20 cellular contexts compared by ENCODE assay signal in the genomic region with DNA sequence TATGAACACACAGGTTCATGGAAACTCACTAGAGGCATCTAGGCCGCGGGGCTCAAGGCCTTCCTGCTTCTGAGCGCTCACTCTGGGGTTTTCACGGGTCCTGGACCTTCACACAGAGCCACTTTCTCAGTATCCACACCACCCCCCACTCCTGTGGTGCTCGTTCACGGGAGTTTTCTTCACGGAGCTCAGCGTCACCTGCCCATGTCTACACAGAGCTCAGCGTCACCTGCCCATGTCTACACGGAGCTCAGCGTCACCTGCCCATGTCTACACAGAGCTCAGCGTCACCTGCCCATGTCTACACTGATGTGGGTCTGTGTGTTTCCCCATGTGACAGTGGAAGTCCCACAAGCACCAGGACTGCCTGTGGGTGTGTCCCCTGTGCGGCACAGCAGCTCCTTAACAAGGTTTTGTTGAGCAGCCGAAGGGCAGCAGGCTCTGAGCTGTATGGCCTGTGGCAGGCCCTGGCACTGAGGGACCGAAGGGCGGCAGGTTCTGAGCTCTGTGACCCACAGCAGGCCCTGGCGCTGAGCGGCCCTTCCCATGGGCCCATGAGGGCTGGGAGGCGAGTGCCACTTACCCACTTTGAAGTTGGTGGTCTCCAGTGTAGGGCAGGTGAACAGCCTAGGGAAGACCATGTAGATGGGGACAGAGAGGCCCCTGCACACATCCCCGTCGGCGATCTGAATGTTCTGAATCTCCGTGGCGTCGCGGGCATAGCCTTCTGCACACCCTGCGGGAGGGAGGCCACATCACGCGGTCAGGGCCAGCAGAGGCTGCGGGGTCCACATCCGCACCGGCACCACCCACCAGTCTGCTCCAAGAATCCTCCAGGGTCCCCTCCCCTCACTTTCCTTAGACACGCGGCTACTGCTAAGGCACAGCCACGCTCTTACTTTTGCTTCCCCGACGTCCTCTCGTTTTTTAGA. TPM values are rescaled to one million over a fixed set of nuclear protein-coding genes. Genes with fewer than 3 reads are reported as not detected.
DNase-seq lines count a peak whose midpoint lies in the region; ATAC-seq and TF ChIP-seq lines count a peak whose summit lies in the region.
"Had no signal": no experiment of that assay in that cellular context is flagged by ENCODE, and none has a peak within 500 bp of the region (broad histone marks: within the 10 kb centered on the region; RNA-seq: fewer than 3 reads in every experiment).

No MANE protein-coding gene starts in this region.

- POLR2A ChIA-PET in activated CD4-positive, alpha-beta T cell treated with anti-CD3 and anti-CD28 coated beads, Interleukin-2, amount 10 ng/mL, durations not matched to agents 7 days and 5 days (lab: Charles Lee) = no interaction called here
- POLR2A ChIA-PET in CD8-positive, alpha-beta T cell (lab: Charles Lee) = no interaction called here
- POLR2A ChIA-PET in activated naive CD8-positive, alpha-beta T cell treated with anti-CD3 and anti-CD28 coated beads, Interleukin-2, amount 10 ng/mL, durations not matched to agents 7 days and 5 days (lab: Charles Lee) = interaction anchor here (3.3 to 4.1 kb wide), 2 partner anchors 31 to 138 kb away, joined by 14 to 41 read pairs; partner anchors contain the start of gene DYRK1A

- H3K27ac ChIP-seq in CD8-positive, alpha-beta T cell (ENCODE audit: low read depth, low read length) = no peak overlapping the region
- H3K27ac ChIP-seq: colonic mucosa, left lung had no signal

- H3K4me1 ChIP-seq in CD8-positive, alpha-beta T cell (ENCODE audit: insufficient read depth, low read length) = peaks cover 32% of the 10 kb centered on the region
- H3K4me1 ChIP-seq: colonic mucosa had no signal

- H3K9me3 ChIP-seq in CD8-positive, alpha-beta T cell (ENCODE audit: low read length) = no peaks in the 10 kb centered on the region
- H3K9me3 ChIP-seq: colonic mucosa, left lung, neutrophil had no signal

- H3K27me3 ChIP-seq in CD8-positive, alpha-beta T cell (ENCODE audit: insufficient read depth, low read length) = no peaks in the 10 kb centered on the region
- H3K27me3 ChIP-seq: colonic mucosa, left lung, neutrophil had no signal

- no peak overlapping the region for H3K4me3 Mint-ChIP-seq in activated CD4-positive, alpha-beta T cell treated with anti-CD3 and anti-CD28 coated beads, Interleukin-2, amount 10 ng/mL, durations not matched to agents 7 days and 5 days
- H3K4me3 Mint-ChIP-seq in CD8-positive, alpha-beta T cell = no peak overlapping the region
- H3K4me3 Mint-ChIP-seq in activated naive CD8-positive, alpha-beta T cell treated with anti-CD3 and anti-CD28 coated beads, Interleukin-2, amount 10 ng/mL, durations not matched to agents 7 days and 5 days = no peak overlapping the region
- no peak overlapping the region for H3K4me3 Mint-ChIP-seq in natural killer cell
- H3K4me3 Mint-ChIP-seq: B cell, brain had no signal

- H3K27me3 Mint-ChIP-seq in activated CD4-positive, alpha-beta T cell treated with anti-CD3 and anti-CD28 coated beads, Interleukin-2, amount 10 ng/mL, durations not matched to agents 7 days and 5 days = no peaks in the 10 kb centered on the region
- H3K27me3 Mint-ChIP-seq in CD8-positive, alpha-beta T cell (ENCODE audit: low read depth) = no peaks in the 10 kb centered on the region
- no peaks in the 10 kb centered on the region for H3K27me3 Mint-ChIP-seq in activated naive CD8-positive, alpha-beta T cell treated with anti-CD3 and anti-CD28 coated beads, Interleukin-2, amount 10 ng/mL, durations not matched to agents 7 days and 5 days
- no peaks in the 10 kb centered on the region for H3K27me3 Mint-ChIP-seq in natural killer cell (ENCODE audit: low read depth in 2 of 2)
- H3K27me3 Mint-ChIP-seq: B cell, brain had no signal

- no peak for TF ChIP-seq CTCF in CD8-positive, alpha-beta T cell (IDR thresholded peaks at IDR 0.05)
- TF ChIP-seq CTCF in natural killer cell (IDR thresholded peaks at IDR 0.05) (no peak), GM13977 (IDR thresholded peaks at IDR 0.05; ENCODE audit: extremely low read depth, insufficient read depth, missing control alignments) (no peak)

- peaks cover 2% of the 10 kb centered on the region for H3K9me3 Mint-ChIP-seq in activated CD4-positive, alpha-beta T cell treated with anti-CD3 and anti-CD28 coated beads, Interleukin-2, amount 10 ng/mL, durations not matched to agents 7 days and 5 days
- H3K9me3 Mint-ChIP-seq in CD8-positive, alpha-beta T cell = no peaks in the 10 kb centered on the region
- H3K9me3 Mint-ChIP-seq in activated naive CD8-positive, alpha-beta T cell treated with anti-CD3 and anti-CD28 coated beads, Interleukin-2, amount 10 ng/mL, durations not matched to agents 7 days and 5 days = peaks cover 1% of the 10 kb centered on the region
- no peaks in the 10 kb centered on the region for H3K9me3 Mint-ChIP-seq in natural killer cell

- intact Hi-C loops in CD8-positive, alpha-beta T cell (cut with DNase I, micrococcal nuclease) = loop anchor here in 1 of 2 experiments (10.0 kb wide), 1 partner anchor 237 kb away; no protein-coding TSS in a partner anchor
- intact Hi-C loops in natural killer cell (cut with micrococcal nuclease) = loop anchor here (10.0 kb wide), 1 partner anchor 153 kb away; the partner anchor contains the start of genes PIGP and TTC3

- in situ Hi-C loops in GM13977 (cut with MboI; ENCODE audit: low pct_unique_long_range_greater_than_20kb, low sequenced_read_pairs, unreplicated experiment) = no loop called here

- no peak for ATAC-seq in CD8-positive, alpha-beta T cell
- ATAC-seq in activated naive CD8-positive, alpha-beta T cell treated with anti-CD3 and anti-CD28 coated beads, Interleukin-2, amount 10 ng/mL, durations not matched to agents 7 days and 5 days (ENCODE audit: low read depth) = no peak
- ATAC-seq in natural killer cell (no peak), GM18907 (IDR thresholded peaks at IDR 0.05; ENCODE audit: unreplicated experiment) (no peak)
- ATAC-seq: left lung had no signal

- peaks cover 73% of the 10 kb centered on the region for H3K36me3 Mint-ChIP-seq in activated CD4-positive, alpha-beta T cell treated with anti-CD3 and anti-CD28 coated beads, Interleukin-2, amount 10 ng/mL, durations not matched to agents 7 days and 5 days (ENCODE audit: low read depth)
- peaks cover 69% of the 10 kb centered on the region for H3K36me3 Mint-ChIP-seq in CD8-positive, alpha-beta T cell
- H3K36me3 Mint-ChIP-seq in activated naive CD8-positive, alpha-beta T cell treated with anti-CD3 and anti-CD28 coated beads, Interleukin-2, amount 10 ng/mL, durations not matched to agents 7 days and 5 days = peaks cover 56% of the 10 kb centered on the region
- no peaks in the 10 kb centered on the region for H3K36me3 Mint-ChIP-seq in natural killer cell

- no peak for DNase-seq in activated CD4-positive, alpha-beta T cell treated with anti-CD3 and anti-CD28 coated beads, Interleukin-2, amount 10 ng/mL, durations not matched to agents 7 days and 5 days
- no peak for DNase-seq in activated CD4-positive, alpha-beta T cell treated with anti-CD3 and anti-CD28 coated beads for 48 hours
- DNase-seq in CD8-positive, alpha-beta T cell = no peak
- DNase-seq in activated naive CD8-positive, alpha-beta T cell treated with anti-CD3 and anti-CD28 coated beads, Interleukin-2, amount 10 ng/mL, durations not matched to agents 7 days and 5 days = no peak
- DNase-seq in natural killer cell (no peak), GM13977 (ENCODE audit: low spot score) (no peak), NCI-H187 (lab: John Stamatoyannopoulos, UW) (no peak)
- DNase-seq: activated CD4-positive, CD25-positive, alpha-beta regulatory T cell; Calu3; colonic mucosa; EL; left lung; NCI-H1105 treated with DMSO at 0.1 percent for 48 hours; NCI-H510A; NK-92 treated with Interleukin-12 subunit alpha and Interleukin-12 subunit beta, amount 100 ng/mL, for 24 hours; stimulated activated CD4-positive, alpha-beta T cell treated with anti-CD3 and anti-CD28 coated beads, Interleukin-4, amount 100 ng/mL, for 4 hours had no signal

- H3K36me3 ChIP-seq in CD8-positive, alpha-beta T cell (ENCODE audit: insufficient read depth, low read length) = peaks cover 14% of the 10 kb centered on the region

- CTCF ChIA-PET in activated CD4-positive, alpha-beta T cell treated with anti-CD3 and anti-CD28 coated beads, Interleukin-2, amount 10 ng/mL, durations not matched to agents 7 days and 5 days (lab: Charles Lee) = interaction anchor here (1.3 kb wide), 1 partner anchor 17 kb away, joined by 3 read pairs; no protein-coding TSS in a partner anchor
- CTCF ChIA-PET in CD8-positive, alpha-beta T cell (lab: Charles Lee) = interaction anchor here (0.8 kb wide), 1 partner anchor 11 kb away, joined by 4 read pairs; no protein-coding TSS in a partner anchor

- no peak overlapping the region for H3K4me3 ChIP-seq in CD8-positive, alpha-beta T cell (ENCODE audit: low read depth, low read length)
- H3K4me3 ChIP-seq: colonic mucosa, left lung had no signal

- peaks cover 49% of the 10 kb centered on the region for H3K4me1 Mint-ChIP-seq in activated CD4-positive, alpha-beta T cell treated with anti-CD3 and anti-CD28 coated beads, Interleukin-2, amount 10 ng/mL, durations not matched to agents 7 days and 5 days
- peaks cover 41% of the 10 kb centered on the region for H3K4me1 Mint-ChIP-seq in CD8-positive, alpha-beta T cell (ENCODE audit: low read depth)
- peaks cover 47% of the 10 kb centered on the region for H3K4me1 Mint-ChIP-seq in activated naive CD8-positive, alpha-beta T cell treated with anti-CD3 and anti-CD28 coated beads, Interleukin-2, amount 10 ng/mL, durations not matched to agents 7 days and 5 days
- peaks cover 36 to 52% of the 10 kb centered on the region in 2 donors for H3K4me1 Mint-ChIP-seq in natural killer cell
- H3K4me1 Mint-ChIP-seq: brain had no signal

- peak overlapping the region; percentile 87 for H3K27ac Mint-ChIP-seq in activated CD4-positive, alpha-beta T cell treated with anti-CD3 and anti-CD28 coated beads, Interleukin-2, amount 10 ng/mL, durations not matched to agents 7 days and 5 days
- H3K27ac Mint-ChIP-seq in CD8-positive, alpha-beta T cell = peak overlapping the region; percentile 62
- peak overlapping the region; percentile 96 for H3K27ac Mint-ChIP-seq in activated naive CD8-positive, alpha-beta T cell treated with anti-CD3 and anti-CD28 coated beads, Interleukin-2, amount 10 ng/mL, durations not matched to agents 7 days and 5 days
- peak overlapping the region; percentile 89 to 95 for H3K27ac Mint-ChIP-seq in natural killer cell
- H3K27ac Mint-ChIP-seq: B cell, brain had no signal

RNA-seq across cellular contexts. Expression of gene VPS26C, which starts 39.8 kb away (rescaled TPM):
- total RNA-seq in activated CD4-positive, alpha-beta T cell treated with anti-CD3 and anti-CD28 coated beads, Interleukin-2, amount 10 ng/mL, durations not matched to agents 7 days and 5 days = 10 to 100 TPM; 80.1 to 85.6 TPM
- total RNA-seq in CD8-positive, alpha-beta T cell = 10 to 100 TPM; 37.4 to 39.4 TPM
- total RNA-seq in activated naive CD8-positive, alpha-beta T cell treated with anti-CD3 and anti-CD28 coated beads, Interleukin-2, amount 10 ng/mL, durations not matched to agents 7 days and 5 days = 10 to 100 TPM; 94.0 to 97.3 TPM
- total RNA-seq in natural killer cell = 10 to 100 TPM; 71.1 to 84.7 (median 72.2) TPM
